1 cellular context compared by ENCODE assay signal in genomic region chr4:83071116-83071515, GRCh38.
TF ChIP-seq lines count a peak whose summit lies in the region.

No MANE protein-coding gene starts in this region.

TF ChIP-seq in endothelial cell of umbilical vein, 7 proteins besides CTCF, POLR2A, EP300 and RAD21:
- TF ChIP-seq GATA2 (IDR thresholded peaks at IDR 0.05; ENCODE audit: insufficient read depth, insufficient read length, low read depth, low read length) (no peak), FOS (IDR thresholded peaks at IDR 0.05; ENCODE audit: borderline replicate concordance, insufficient read depth, low read length) (peak; percentile 70), JUN (IDR thresholded peaks at IDR 0.05; ENCODE audit: borderline replicate concordance, insufficient read depth, insufficient read length, low read depth) (peak; percentile 79)
